In genomic region chr1:156738407-156738806, GRCh38 we compare ENCODE assay signal across 15 cellular contexts.
"Had no signal": no experiment of that assay in that cellular context is flagged by ENCODE, and none has a peak within 500 bp of the region (broad histone marks: within the 10 kb centered on the region; RNA-seq: fewer than 3 reads in every experiment).

No MANE protein-coding gene starts in this region.

- H3K9me3 ChIP-seq: gastroesophageal sphincter, pancreas, stomach, thoracic aorta had no signal

- H3K27me3 Mint-ChIP-seq: effector memory CD8-positive, alpha-beta T cell had no signal

- H3K27me3 ChIP-seq: gastroesophageal sphincter, pancreas, stomach had no signal

- DNase-seq: activated CD4-positive, alpha-beta T cell treated with anti-CD3 and anti-CD28 coated beads for 48 hours; activated CD8-positive, alpha-beta memory T cell treated with anti-CD3 and anti-CD28 coated beads for 24 hours; activated gamma-delta T cell treated with Interleukin-2 at 50 U/mL for 16 hours; effector memory CD8-positive, alpha-beta T cell; islet precursor cell; stimulated activated CD4-positive, alpha-beta T cell treated with anti-CD3 and anti-CD28 coated beads, Interleukin-2, amount 100 ng/mL, for 48 hours; stomach; SW 1271; T1000 had no signal

- H3K4me3 ChIP-seq: gastroesophageal sphincter, pancreas, stomach, thoracic aorta had no signal

- H3K27ac ChIP-seq: epithelial cell of prostate, gastroesophageal sphincter, pancreas, stomach, thoracic aorta, VCaP had no signal

- H3K27ac Mint-ChIP-seq: effector memory CD8-positive, alpha-beta T cell had no signal

- ATAC-seq: effector memory CD8-positive, alpha-beta T cell; gastroesophageal sphincter; left lobe of liver; pancreas had no signal
